Comparison of ENCODE assay signal across 9 cellular contexts in the genomic region with DNA sequence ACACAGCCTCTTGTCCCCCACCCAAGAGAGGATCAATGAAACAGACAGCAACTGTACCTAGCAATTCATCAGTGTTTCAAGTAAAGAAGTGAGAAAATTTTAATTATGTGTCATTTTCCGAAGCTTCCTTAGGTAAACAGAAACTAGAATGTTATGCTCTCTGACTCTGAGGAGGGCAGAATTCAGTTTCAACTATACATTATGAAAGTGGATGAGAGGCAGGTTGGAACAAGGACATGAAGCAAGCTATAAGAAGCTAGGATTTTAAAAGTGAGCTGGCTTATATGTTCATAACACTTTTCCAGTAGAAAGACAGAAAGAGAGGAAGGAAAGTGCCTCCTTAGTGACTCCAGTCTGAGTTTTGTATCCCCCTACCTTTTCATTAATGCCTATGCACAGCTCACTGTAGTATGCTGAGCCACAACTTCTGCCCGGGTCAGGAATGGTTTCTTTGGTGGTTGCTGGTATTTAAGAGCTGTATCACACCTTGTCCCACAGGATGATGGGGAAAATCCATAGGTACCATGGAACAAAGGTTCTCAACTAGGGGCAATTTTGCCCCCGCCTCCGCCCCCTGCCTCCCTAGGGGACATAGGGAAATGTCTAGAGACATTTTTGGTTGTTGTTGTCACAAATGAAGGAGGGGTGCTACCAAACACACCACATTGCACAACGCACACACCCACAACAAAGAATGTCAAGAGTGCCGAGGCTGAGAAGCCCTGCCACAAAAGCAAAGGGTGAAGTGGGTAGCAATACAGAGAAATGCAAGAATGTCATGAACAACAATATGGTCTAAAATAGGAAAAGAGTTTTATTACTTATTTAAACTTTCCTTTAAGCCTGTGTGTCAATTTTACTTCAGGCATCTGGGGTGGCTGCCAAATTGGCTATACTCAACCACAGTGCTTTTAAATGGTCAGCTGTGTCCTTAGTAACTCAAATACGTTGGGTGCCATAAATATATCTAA.
DNase-seq lines count a peak whose midpoint lies in the region; ATAC-seq and TF ChIP-seq lines count a peak whose summit lies in the region.
"Had no signal": no experiment of that assay in that cellular context is flagged by ENCODE, and none has a peak within 500 bp of the region (broad histone marks: within the 10 kb centered on the region; RNA-seq: fewer than 3 reads in every experiment).

No MANE protein-coding gene starts in this region.

- H3K36me3 Mint-ChIP-seq in effector memory CD8-positive, alpha-beta T cell (ENCODE audit: insufficient read depth) = no peaks in the 10 kb centered on the region

- peaks cover 20 to 54% of the 10 kb centered on the region in 2 donors for H3K4me1 Mint-ChIP-seq in effector memory CD8-positive, alpha-beta T cell (ENCODE audit: low read depth in 2 of 2)

- H3K27ac Mint-ChIP-seq in effector memory CD8-positive, alpha-beta T cell = peak overlapping the region; percentile 77 to 88

- intact Hi-C loops in left ventricle myocardium superior (cut with micrococcal nuclease) (no loop called here), Right ventricle myocardium inferior (cut with DNase I) (no loop called here)

- no peaks in the 10 kb centered on the region for H3K9me3 Mint-ChIP-seq in effector memory CD8-positive, alpha-beta T cell

- peak overlapping the region; percentile 56 to 65 for H3K4me3 Mint-ChIP-seq in effector memory CD8-positive, alpha-beta T cell

- no peaks in the 10 kb centered on the region for H3K27me3 Mint-ChIP-seq in effector memory CD8-positive, alpha-beta T cell

- no peak for TF ChIP-seq CTCF in omental fat pad (IDR thresholded peaks at IDR 0.05)

- ATAC-seq in left ventricle myocardium superior = peak; percentile 29
- ATAC-seq in Right ventricle myocardium inferior = no peak
- peak; percentile 87 for ATAC-seq in HG03342 (IDR thresholded peaks at IDR 0.05; ENCODE audit: unreplicated experiment)
- peak; percentile 54 for ATAC-seq in effector memory CD8-positive, alpha-beta T cell (replicated peaks)
- no peak for ATAC-seq in omental fat pad (ENCODE audit: low FRiP score)

- DNase-seq in left ventricle myocardium superior (no peak), Right ventricle myocardium inferior (ENCODE audit: missing footprints) (no peak), NOMO-1 treated with dmso at 0.1 percent for 144 hours (lab: John Stamatoyannopoulos, UW; ENCODE audit: unreplicated experiment) (no peak), NCI-H82 (lab: John Stamatoyannopoulos, UW) (no peak), NAMALWA (ENCODE audit: low spot score) (no peak), omental fat pad (ENCODE audit: low spot score) (no peak)
- no peak for DNase-seq in effector memory CD8-positive, alpha-beta T cell
- DNase-seq: DND-41 had no signal

Comparison
In these comparisons a context has a peak if more than half of its experiments do, and no peak if none do; other contexts are left out.
1. ATAC-seq: peak in left ventricle myocardium superior (single experiment), HG03342 (single experiment) and effector memory CD8-positive, alpha-beta T cell (single experiment); none in Right ventricle myocardium inferior (single experiment) and omental fat pad (single experiment).